Comparison of ENCODE assay signal across 9 cellular contexts in the genomic region with DNA sequence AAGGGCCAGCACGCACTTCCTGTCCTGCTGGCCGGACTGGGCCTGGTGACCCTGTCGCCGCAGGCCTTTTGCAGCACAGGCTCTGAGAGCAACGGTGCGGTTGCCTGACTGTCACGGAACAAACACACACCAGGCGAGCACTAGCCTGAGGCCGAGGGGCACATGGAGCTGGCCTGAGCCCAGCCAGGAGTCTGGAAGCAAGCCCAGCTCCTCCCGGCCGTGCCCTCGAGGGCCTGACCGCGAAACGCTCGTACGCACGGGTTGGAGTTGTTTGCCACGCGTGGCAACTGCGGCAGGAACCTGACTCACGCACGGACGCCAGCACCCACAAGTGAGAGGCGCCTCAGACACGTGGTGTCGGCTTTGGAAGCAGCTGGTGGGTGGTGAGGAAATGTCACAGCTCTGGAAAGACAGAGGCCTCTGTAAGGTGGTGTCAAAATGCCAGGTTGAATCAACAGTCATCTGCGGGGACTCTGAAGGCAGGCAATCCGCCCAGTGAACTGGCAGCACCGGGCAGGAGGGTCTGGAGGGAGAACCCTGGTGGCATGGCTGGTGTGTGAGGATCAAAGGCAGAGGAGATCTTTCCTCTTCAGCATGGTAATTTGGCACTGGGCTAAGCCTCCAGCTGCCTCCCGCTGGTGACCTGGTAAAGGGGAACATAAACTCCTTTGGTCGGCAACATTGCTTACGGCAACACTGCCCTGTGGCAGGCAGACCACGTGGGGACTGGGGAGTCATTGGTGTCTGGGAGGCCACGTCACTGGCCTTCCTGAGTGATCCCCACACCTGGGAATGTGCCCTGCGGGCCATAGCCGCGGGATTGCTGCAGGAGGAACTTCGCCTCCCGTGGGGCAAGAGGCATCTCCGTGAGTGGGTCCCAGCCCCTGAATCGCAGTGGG. TPM values are rescaled to one million over a fixed set of nuclear protein-coding genes. Genes with fewer than 3 reads are reported as not detected.
DNase-seq lines count a peak whose midpoint lies in the region; ATAC-seq and TF ChIP-seq lines count a peak whose summit lies in the region.
"Had no signal": no experiment of that assay in that cellular context is flagged by ENCODE, and none has a peak within 500 bp of the region (broad histone marks: within the 10 kb centered on the region; RNA-seq: fewer than 3 reads in every experiment).

No MANE protein-coding gene starts in this region.

- DNase-seq in DMS 273 (lab: John Stamatoyannopoulos, UW; ENCODE audit: unreplicated experiment) (peak; percentile 51), NCI-H69 (lab: John Stamatoyannopoulos, UW) (peak; percentile 68), posterior vena cava (ENCODE audit: low spot score) (peak; percentile 77), NCI-H526 treated with DMSO at 0.1 percent for 48 hours (lab: John Stamatoyannopoulos, UW) (no peak), GM10266 (ENCODE audit: extremely low spot score) (no peak)
- DNase-seq in activated naive CD8-positive, alpha-beta T cell treated with anti-CD3 and anti-CD28 coated beads for 36 hours: no peak

- H3K4me3 Mint-ChIP-seq in activated naive CD8-positive, alpha-beta T cell treated with anti-CD3 and anti-CD28 coated beads for 36 hours: no peak overlapping the region

- ATAC-seq in HG03457 (IDR thresholded peaks at IDR 0.05; ENCODE audit: unreplicated experiment): no peak
- ATAC-seq in HG02763 (IDR thresholded peaks at IDR 0.05; ENCODE audit: unreplicated experiment): no peak
- ATAC-seq: HCT116 had no signal

- H3K27me3 Mint-ChIP-seq in activated naive CD8-positive, alpha-beta T cell treated with anti-CD3 and anti-CD28 coated beads for 36 hours: peaks cover 8% of the 10 kb centered on the region

- peak overlapping the region; percentile 29 for H3K27ac Mint-ChIP-seq in activated naive CD8-positive, alpha-beta T cell treated with anti-CD3 and anti-CD28 coated beads for 36 hours

- intact Hi-C loops in posterior vena cava (cut with DNase I): no loop called here

- H3K36me3 Mint-ChIP-seq in activated naive CD8-positive, alpha-beta T cell treated with anti-CD3 and anti-CD28 coated beads for 36 hours: no peaks in the 10 kb centered on the region

- H3K9me3 Mint-ChIP-seq in activated naive CD8-positive, alpha-beta T cell treated with anti-CD3 and anti-CD28 coated beads for 36 hours: no peaks in the 10 kb centered on the region

- no peak for TF ChIP-seq CTCF in GM10266 (IDR thresholded peaks at IDR 0.05; ENCODE audit: control insufficient read depth, insufficient read depth, low read depth, missing control alignments)

- H3K4me1 Mint-ChIP-seq in activated naive CD8-positive, alpha-beta T cell treated with anti-CD3 and anti-CD28 coated beads for 36 hours: peaks cover 11% of the 10 kb centered on the region

RNA-seq across cellular contexts. Expression of a gene that starts 15.3 kb away (rescaled TPM):
- not detected for total RNA-seq in activated naive CD8-positive, alpha-beta T cell treated with anti-CD3 and anti-CD28 coated beads for 36 hours
- not detected for total RNA-seq in posterior vena cava

RNA-seq across cellular contexts. Expression of a gene that starts 30.2 kb away (rescaled TPM):
- not detected for total RNA-seq in activated naive CD8-positive, alpha-beta T cell treated with anti-CD3 and anti-CD28 coated beads for 36 hours
- total RNA-seq in posterior vena cava: not detected

RNA-seq across cellular contexts. Expression of a gene that starts 57.3 kb away (rescaled TPM):
- total RNA-seq in activated naive CD8-positive, alpha-beta T cell treated with anti-CD3 and anti-CD28 coated beads for 36 hours: 1 to 10 TPM; 1.5 to 2.1 TPM
- under 1 TPM; 0.19 to 0.28 TPM for total RNA-seq in posterior vena cava

Comparison
In these comparisons a context has a peak if more than half of its experiments do, and no peak if none do; other contexts are left out.
1. DNase-seq: peak in DMS 273 (single experiment), NCI-H69 (single experiment) and posterior vena cava (single experiment); none in activated naive CD8-positive, alpha-beta T cell treated with anti-CD3 and anti-CD28 coated beads for 36 hours (single experiment), NCI-H526 treated with DMSO at 0.1 percent for 48 hours (single experiment) and GM10266 (single experiment).